ENCODE assay signal across 14 cellular contexts in genomic region chr11:13368041-13368446, GRCh38.
DNase-seq lines count a peak whose midpoint lies in the region; ATAC-seq and TF ChIP-seq lines count a peak whose summit lies in the region.
"Had no signal": no experiment of that assay in that cellular context is flagged by ENCODE, and none has a peak within 500 bp of the region (broad histone marks: within the 10 kb centered on the region; RNA-seq: fewer than 3 reads in every experiment).

No MANE protein-coding gene starts in this region.

- BruUV-seq in MCF 10A (replicated peaks; lab: Mats Ljungman, UMichigan), result no TSS peak

- no peak overlapping the region for H3K4me3 ChIP-seq in breast epithelium
- no peak overlapping the region for H3K4me3 ChIP-seq in upper lobe of right lung
- H3K4me3 ChIP-seq: esophagus muscularis mucosa, upper lobe of left lung had no signal

- H3K4me1 ChIP-seq in breast epithelium (no peaks in the 10 kb centered on the region), upper lobe of right lung (no peaks in the 10 kb centered on the region)
- H3K4me1 ChIP-seq: esophagus muscularis mucosa, upper lobe of left lung had no signal

- H3K36me3 ChIP-seq in breast epithelium (peaks cover 5% of the 10 kb centered on the region), upper lobe of right lung (peaks cover 95% of the 10 kb centered on the region)

- H3K27me3 Mint-ChIP-seq in MCF 10A (ENCODE audit: insufficient read depth, unreplicated experiment) (no peaks in the 10 kb centered on the region), progenitor cell of endocrine pancreas (no peaks in the 10 kb centered on the region)

- H3K27me3 ChIP-seq in breast epithelium, result no peaks in the 10 kb centered on the region
- H3K27me3 ChIP-seq in upper lobe of right lung, result no peaks in the 10 kb centered on the region
- H3K27me3 ChIP-seq: esophagus muscularis mucosa, upper lobe of left lung had no signal

- ATAC-seq in upper lobe of right lung, result peak; percentile 48
- ATAC-seq: activated CD4-positive, CD25-positive, alpha-beta regulatory T cell treated with anti-CD3 and anti-CD28 coated beads, Interleukin-2, amount 50 U/mL, for 24 hours had no signal

- POLR2A ChIA-PET in MCF 10A (lab: Yijun Ruan, JAX), result no interaction called here

- H3K4me3 Mint-ChIP-seq in MCF 10A (ENCODE audit: unreplicated experiment) (no peak overlapping the region), progenitor cell of endocrine pancreas (ENCODE audit: low read depth) (no peak overlapping the region)

- CTCF ChIA-PET in MCF 10A (lab: Yijun Ruan, JAX), result interaction anchor here (0.9 to 1.8 kb wide), 2 partner anchors 12 to 15 kb away, joined by 3 to 5 read pairs; no protein-coding TSS in a partner anchor

- DNase-seq in MCF 10A (ENCODE audit: unreplicated experiment), result no peak
- DNase-seq in breast epithelium (ENCODE audit: low spot score in 2 of 2), result no peak
- DNase-seq in astrocyte of the hippocampus (ENCODE audit: low read depth, low spot score), result peak; percentile 73
- DNase-seq in iPS-NIHi11 (ENCODE audit: low spot score), result peak; percentile 37
- no peak for DNase-seq in upper lobe of right lung
- DNase-seq in COLO829 (ENCODE audit: low spot score), result no peak
- DNase-seq in progenitor cell of endocrine pancreas (ENCODE audit: low spot score, unreplicated experiment), result no peak
- DNase-seq in SIG-M5 (lab: John Stamatoyannopoulos, UW), result no peak
- DNase-seq: activated T-cell treated with anti-CD3 and anti-CD28 coated beads, Interleukin-2, amount 50 U/mL, for 48 hours; DMS153; MM.1S; upper lobe of left lung had no signal

- no peak overlapping the region for H3K27ac ChIP-seq in breast epithelium
- H3K27ac ChIP-seq in upper lobe of right lung, result no peak overlapping the region
- H3K27ac ChIP-seq: esophagus muscularis mucosa, upper lobe of left lung had no signal

- no peak for TF ChIP-seq POLR2A in breast epithelium (IDR thresholded peaks at IDR 0.05)

- H3K9me3 Mint-ChIP-seq in MCF 10A (ENCODE audit: unreplicated experiment) (no peaks in the 10 kb centered on the region), progenitor cell of endocrine pancreas (ENCODE audit: low read depth) (no peaks in the 10 kb centered on the region)

- intact Hi-C loops in MCF 10A (cut with micrococcal nuclease) (no loop called here), breast epithelium (cut with DNase I; ENCODE audit: low total_unique reads) (no loop called here), upper lobe of right lung (cut with DNase I) (no loop called here)

- H3K27ac Mint-ChIP-seq in MCF 10A (ENCODE audit: low read depth, unreplicated experiment), result peak overlapping the region; percentile 24
- no peak overlapping the region for H3K27ac Mint-ChIP-seq in progenitor cell of endocrine pancreas

- H3K9me3 ChIP-seq in breast epithelium (no peaks in the 10 kb centered on the region), upper lobe of right lung (no peaks in the 10 kb centered on the region)
- H3K9me3 ChIP-seq: esophagus muscularis mucosa, upper lobe of left lung had no signal

- peaks cover 50% of the 10 kb centered on the region for H3K36me3 Mint-ChIP-seq in MCF 10A (ENCODE audit: insufficient read depth, unreplicated experiment)
- no peaks in the 10 kb centered on the region for H3K36me3 Mint-ChIP-seq in progenitor cell of endocrine pancreas (ENCODE audit: insufficient read depth)

- H3K4me1 Mint-ChIP-seq in MCF 10A (ENCODE audit: insufficient read depth, unreplicated experiment), result peaks cover 8% of the 10 kb centered on the region
- peaks cover 2% of the 10 kb centered on the region for H3K4me1 Mint-ChIP-seq in progenitor cell of endocrine pancreas (ENCODE audit: low read depth)

- no peak for TF ChIP-seq CTCF in MCF 10A (IDR thresholded peaks at IDR 0.05; ENCODE audit: unreplicated experiment)
- no peak for TF ChIP-seq CTCF in breast epithelium (IDR thresholded peaks at IDR 0.05)
- no peak for TF ChIP-seq CTCF in upper lobe of right lung (IDR thresholded peaks at IDR 0.05)
- no peak for TF ChIP-seq CTCF in progenitor cell of endocrine pancreas (IDR thresholded peaks at IDR 0.05; ENCODE audit: unreplicated experiment)

Comparison
In these comparisons a context has a peak if more than half of its experiments do, and no peak if none do; other contexts are left out.
1. DNase-seq: peak in astrocyte of the hippocampus (single experiment) and iPS-NIHi11 (single experiment); none in MCF 10A (single experiment), breast epithelium (0 of 2), upper lobe of right lung (single experiment), COLO829 (single experiment), progenitor cell of endocrine pancreas (single experiment) and SIG-M5 (single experiment).